ENCODE assay signal across 8 cellular contexts in the genomic region with DNA sequence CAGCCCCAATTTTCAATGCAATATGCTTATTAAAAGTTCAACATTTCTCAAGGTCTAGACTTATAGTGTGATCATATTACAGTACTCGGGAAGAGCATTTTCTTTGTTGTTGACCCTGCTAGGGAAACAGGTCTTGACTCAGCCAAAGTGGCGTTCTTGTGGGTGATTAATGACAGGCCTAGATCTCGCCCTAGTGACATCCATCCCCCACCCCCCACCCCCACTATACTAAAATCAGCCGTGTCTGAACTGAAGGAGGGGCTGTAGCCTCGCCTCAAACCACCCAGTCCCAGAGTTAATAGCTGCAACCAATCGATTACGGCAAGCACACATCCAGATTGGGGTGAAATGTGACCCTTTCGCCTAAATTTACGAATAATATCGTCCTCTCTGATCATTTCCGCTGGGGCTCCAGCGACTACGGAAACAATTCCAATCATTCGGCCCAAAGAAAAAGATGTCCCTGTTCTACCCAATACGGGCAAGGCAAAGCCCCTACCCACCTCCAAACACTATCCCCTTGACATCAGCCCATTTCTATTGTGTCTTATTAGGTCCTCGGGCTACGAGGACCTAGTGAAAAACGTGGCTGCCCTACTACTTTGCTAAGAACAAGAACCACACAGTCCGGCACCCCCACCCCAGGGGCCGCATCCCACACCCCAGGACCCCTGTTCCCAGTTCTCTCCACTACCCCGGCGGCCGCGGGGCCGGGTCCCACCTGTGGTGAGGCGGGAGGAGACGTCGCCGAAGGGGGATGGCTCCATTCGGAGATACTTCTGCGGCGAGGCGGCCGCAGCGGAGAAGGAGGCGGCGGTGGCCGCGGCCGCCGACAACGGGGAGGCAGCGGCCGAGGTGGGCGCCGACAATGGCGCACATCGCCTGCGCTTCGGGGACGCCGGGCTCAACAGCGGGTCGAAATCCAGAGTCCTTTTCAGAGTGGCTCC. TPM values are rescaled to one million over a fixed set of nuclear protein-coding genes. Genes with fewer than 3 reads are reported as not detected.
DNase-seq lines count a peak whose midpoint lies in the region; ATAC-seq and TF ChIP-seq lines count a peak whose summit lies in the region.

No MANE protein-coding gene starts in this region.

- H3K4me3 ChIP-seq in GM12865 (ENCODE audit: low read depth, low read length) (peak overlapping the region; percentile 98), fibroblast of lung (replicated peaks in 1 of 4; ENCODE audit: control extremely low read depth in 1 of 4, insufficient read depth in 1 of 4, low read depth in 3 of 4, low read length in 4 of 4) (peak overlapping the region; percentile 90 to 99 (median 93)), upper lobe of left lung (peak overlapping the region; percentile 59 to 95 (median 82))

- TF ChIP-seq POLR2A in upper lobe of left lung (IDR thresholded peaks at IDR 0.05) = peak in 1 of 4 donors; percentile 31

- no peaks in the 10 kb centered on the region for H3K27me3 Mint-ChIP-seq in nephron (ENCODE audit: low read depth)

- peak overlapping the region; percentile 92 for H3K9ac ChIP-seq in fibroblast of lung (ENCODE audit: insufficient read depth, low read length)

- H3K4me1 Mint-ChIP-seq in nephron = peaks cover 31% of the 10 kb centered on the region

- peaks cover 3% of the 10 kb centered on the region for H3K36me3 Mint-ChIP-seq in nephron (ENCODE audit: low read depth)

- H3K36me3 ChIP-seq in fibroblast of lung (ENCODE audit: control insufficient read depth, insufficient read depth, low read length) (no peaks in the 10 kb centered on the region), upper lobe of left lung (no peaks in the 10 kb centered on the region)

- ATAC-seq in HG03025 (IDR thresholded peaks at IDR 0.05; ENCODE audit: low FRiP score, unreplicated experiment) (peak; percentile 4), upper lobe of left lung (ENCODE audit: low FRiP score in 2 of 2) (peak in 1 of 2 donors; percentile 23)

- H3K4me3 Mint-ChIP-seq in nephron = peak overlapping the region; percentile 90 to 97 (median 95)

- H3K27ac Mint-ChIP-seq in nephron = peak overlapping the region; percentile 98 to 99 (median 99)

- peak; percentile 16 for TF ChIP-seq CTCF in GM12865 (IDR thresholded peaks at IDR 0.05; ENCODE audit: insufficient read depth, low read depth, low read length, missing control alignments)
- TF ChIP-seq CTCF in fibroblast of lung (conservative IDR thresholded peaks at IDR 0.05 in 1 of 2, IDR thresholded peaks at IDR 0.05 in 1 of 2; ENCODE audit: low read depth in 1 of 2, low read length in 2 of 2) = no peak
- no peak for TF ChIP-seq CTCF in nephron (IDR thresholded peaks at IDR 0.05; ENCODE audit: unreplicated experiment in 3 of 3)
- TF ChIP-seq CTCF in upper lobe of left lung (IDR thresholded peaks at IDR 0.05) = no peak

- H3K79me2 ChIP-seq in fibroblast of lung (ENCODE audit: control insufficient read depth, insufficient read depth, low read length) = peaks cover 58% of the 10 kb centered on the region

- H3K9me3 Mint-ChIP-seq in nephron = no peaks in the 10 kb centered on the region

- H3K27ac ChIP-seq in fibroblast of lung (ENCODE audit: insufficient read depth, low read length) (peak overlapping the region; percentile 93), upper lobe of left lung (peak overlapping the region; percentile 98 to 100 (median 99))

- peak overlapping the region; percentile 56 for H3K4me2 ChIP-seq in fibroblast of lung (ENCODE audit: extremely low read depth, insufficient read depth, low read length)

- TF ChIP-seq EP300 in upper lobe of left lung (IDR thresholded peaks at IDR 0.05) = no peak

- WGBS in upper lobe of left lung, 2 donors = 0 to 1% methylated on average over 31 to 52 of the region's 54 CpGs

- no peaks in the 10 kb centered on the region for H4K20me1 ChIP-seq in fibroblast of lung (ENCODE audit: control insufficient read depth, extremely low read depth, insufficient read depth, low read length)

- H3K27me3 ChIP-seq in fibroblast of lung (ENCODE audit: control insufficient read depth, insufficient read depth, low read length) (no peaks in the 10 kb centered on the region), upper lobe of left lung (no peaks in the 10 kb centered on the region)

- H2AFZ ChIP-seq in fibroblast of lung (ENCODE audit: low read length) = no peak overlapping the region

- H3K4me1 ChIP-seq in fibroblast of lung (ENCODE audit: control insufficient read depth, extremely low read depth, insufficient read depth, low read length) (peaks cover 6% of the 10 kb centered on the region), upper lobe of left lung (peaks cover 25 to 40% (median 29%) of the 10 kb centered on the region in 4 donors)

- H3K9me3 ChIP-seq in fibroblast of lung (ENCODE audit: control insufficient read depth, insufficient read depth, low read depth, low read length) (no peaks in the 10 kb centered on the region), upper lobe of left lung (no peaks in the 10 kb centered on the region)

- DNase-seq in GM12865 (ENCODE audit: low read depth) (peak; percentile 85), NCI-H748 (lab: John Stamatoyannopoulos, UW; ENCODE audit: unreplicated experiment) (peak; percentile 74), fibroblast of lung (ENCODE audit: low read depth in 2 of 2) (peak; percentile 76 to 78), upper lobe of left lung (peak; percentile 66 to 90), NCI-H1694 (lab: John Stamatoyannopoulos, UW) (no peak)
- peak; percentile 33 for DNase-seq in activated CD8-positive, alpha-beta memory T cell treated with anti-CD3 and anti-CD28 coated beads, Interleukin-2, amount 50 U/mL, for 4 hours

RNA-seq across cellular contexts. Expression of gene AKIRIN2, which starts 1.0 kb away (rescaled TPM):
- total RNA-seq in fibroblast of lung (20.0 and 33.7 TPM in 2 replicates), upper lobe of left lung (10 to 100 TPM; 42.3 to 87.0 (median 57.2) TPM)
- polyA plus RNA-seq in fibroblast of lung = 34.4 and 41.0 TPM in 2 replicates
- 38.4 and 47.4 TPM in 2 replicates for polyA plus RNA-seq in fibroblast of lung (2012)
- 13.6 TPM in 2 replicates for polyA minus RNA-seq in fibroblast of lung (ENCODE audit: low replicate concordance)
